ENCODE assay signal across 2 cellular contexts in the genomic region with DNA sequence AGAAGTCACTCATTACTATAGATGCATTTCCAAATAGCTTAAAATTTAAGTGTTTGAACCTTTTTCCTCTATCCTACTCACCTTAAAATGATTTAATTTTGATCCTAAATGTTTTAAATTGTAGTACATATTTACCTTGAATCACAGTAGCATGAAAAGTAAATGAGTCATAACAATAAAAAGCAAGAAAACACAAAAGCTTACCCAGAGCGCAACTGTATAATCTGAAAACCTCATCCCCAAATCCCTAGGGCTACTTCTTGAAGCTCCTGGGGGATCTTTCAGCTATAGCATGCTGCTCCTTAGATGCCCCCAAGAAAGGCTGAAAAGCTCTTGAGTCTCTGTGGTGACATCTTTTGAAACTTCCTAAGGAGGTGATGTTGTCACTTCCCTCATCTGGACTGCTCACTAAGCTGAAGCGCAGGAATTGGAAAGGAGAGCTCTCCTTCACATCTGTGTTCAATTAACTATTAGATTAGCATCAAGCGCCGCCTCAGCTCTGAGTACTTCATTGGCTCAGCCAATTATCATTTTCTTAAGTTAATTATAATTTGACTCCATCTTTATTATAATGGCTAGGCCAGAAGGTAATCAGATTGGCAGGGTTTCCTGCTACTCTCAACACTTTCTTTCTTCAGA.
TF ChIP-seq lines count a peak whose summit lies in the region.

No MANE protein-coding gene starts in this region.

TF ChIP-seq in GM23338, 12 proteins besides CTCF, POLR2A, EP300 and RAD21 (continues in another document):
- TF ChIP-seq ZNF331 (CRISPR knock-in tag; IDR thresholded peaks at IDR 0.05; ENCODE audit: low read depth) (no peak), ZNF114 (CRISPR knock-in tag; IDR thresholded peaks at IDR 0.05) (no peak), EZH2phosphoT487 (IDR thresholded peaks at IDR 0.05; ENCODE audit: unreplicated experiment) (no peak), JUNB (IDR thresholded peaks at IDR 0.05; ENCODE audit: unreplicated experiment) (no peak), NANOG (IDR thresholded peaks at IDR 0.05; ENCODE audit: borderline replicate concordance) (no peak), EZH2 (IDR thresholded peaks at IDR 0.05; ENCODE audit: low read depth, unreplicated experiment) (no peak), ZNF462 (CRISPR knock-in tag; IDR thresholded peaks at IDR 0.05) (no peak), CREB1 (CRISPR knock-in tag; IDR thresholded peaks at IDR 0.05; ENCODE audit: low read depth) (no peak), STAT1 (IDR thresholded peaks at IDR 0.05; ENCODE audit: unreplicated experiment) (no peak), POLR2AphosphoS5 (IDR thresholded peaks at IDR 0.05; ENCODE audit: low read depth) (no peak)
- TF ChIP-seq, protein P1, sequence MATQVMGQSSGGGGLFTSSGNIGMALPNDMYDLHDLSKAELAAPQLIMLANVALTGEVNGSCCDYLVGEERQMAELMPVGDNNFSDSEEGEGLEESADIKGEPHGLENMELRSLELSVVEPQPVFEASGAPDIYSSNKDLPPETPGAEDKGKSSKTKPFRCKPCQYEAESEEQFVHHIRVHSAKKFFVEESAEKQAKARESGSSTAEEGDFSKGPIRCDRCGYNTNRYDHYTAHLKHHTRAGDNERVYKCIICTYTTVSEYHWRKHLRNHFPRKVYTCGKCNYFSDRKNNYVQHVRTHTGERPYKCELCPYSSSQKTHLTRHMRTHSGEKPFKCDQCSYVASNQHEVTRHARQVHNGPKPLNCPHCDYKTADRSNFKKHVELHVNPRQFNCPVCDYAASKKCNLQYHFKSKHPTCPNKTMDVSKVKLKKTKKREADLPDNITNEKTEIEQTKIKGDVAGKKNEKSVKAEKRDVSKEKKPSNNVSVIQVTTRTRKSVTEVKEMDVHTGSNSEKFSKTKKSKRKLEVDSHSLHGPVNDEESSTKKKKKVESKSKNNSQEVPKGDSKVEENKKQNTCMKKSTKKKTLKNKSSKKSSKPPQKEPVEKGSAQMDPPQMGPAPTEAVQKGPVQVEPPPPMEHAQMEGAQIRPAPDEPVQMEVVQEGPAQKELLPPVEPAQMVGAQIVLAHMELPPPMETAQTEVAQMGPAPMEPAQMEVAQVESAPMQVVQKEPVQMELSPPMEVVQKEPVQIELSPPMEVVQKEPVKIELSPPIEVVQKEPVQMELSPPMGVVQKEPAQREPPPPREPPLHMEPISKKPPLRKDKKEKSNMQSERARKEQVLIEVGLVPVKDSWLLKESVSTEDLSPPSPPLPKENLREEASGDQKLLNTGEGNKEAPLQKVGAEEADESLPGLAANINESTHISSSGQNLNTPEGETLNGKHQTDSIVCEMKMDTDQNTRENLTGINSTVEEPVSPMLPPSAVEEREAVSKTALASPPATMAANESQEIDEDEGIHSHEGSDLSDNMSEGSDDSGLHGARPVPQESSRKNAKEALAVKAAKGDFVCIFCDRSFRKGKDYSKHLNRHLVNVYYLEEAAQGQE (IDR thresholded peaks at IDR 0.05; ENCODE audit: unreplicated experiment) = no peak

TF ChIP-seq in H1, 55 proteins besides CTCF, POLR2A, EP300 and RAD21:
- no peak for TF ChIP-seq EGR1 (IDR thresholded peaks at IDR 0.05; ENCODE audit: borderline replicate concordance, low read depth, low read length)
